In genomic region chr15:40325188-40325587, GRCh38 we compare ENCODE assay signal across 9 cellular contexts. TPM values are rescaled to one million over a fixed set of nuclear protein-coding genes. Genes with fewer than 3 reads are reported as not detected.
DNase-seq lines count a peak whose midpoint lies in the region; ATAC-seq and TF ChIP-seq lines count a peak whose summit lies in the region.
"Had no signal": no experiment of that assay in that cellular context is flagged by ENCODE, and none has a peak within 500 bp of the region (broad histone marks: within the 10 kb centered on the region; RNA-seq: fewer than 3 reads in every experiment).

No MANE protein-coding gene starts in this region.

- no peak for DNase-seq in activated CD4-positive, alpha-beta T cell treated with anti-CD3 and anti-CD28 coated beads, Interleukin-2, amount 10 ng/mL, durations not matched to agents 7 days and 5 days
- DNase-seq in activated CD4-positive, alpha-beta T cell treated with anti-CD3 and anti-CD28 coated beads, Interleukin-2, amount 50 U/mL, for 4 hours = no peak
- no peak for DNase-seq in left lung
- DNase-seq in stimulated activated CD4-positive, alpha-beta T cell treated with anti-CD3 and anti-CD28 coated beads, Interleukin-2, amount 100 ng/mL, for 24 hours = no peak
- DNase-seq in NCI-H1930 (lab: John Stamatoyannopoulos, UW) = no peak
- no peak for DNase-seq in OCI-M1 (lab: John Stamatoyannopoulos, UW)
- DNase-seq: NCI-H1417 treated with DMSO at 0.1 percent for 48 hours had no signal

- POLR2A ChIA-PET in activated CD4-positive, alpha-beta T cell treated with anti-CD3 and anti-CD28 coated beads, Interleukin-2, amount 10 ng/mL, durations not matched to agents 7 days and 5 days (lab: Charles Lee) = no interaction called here

- H3K27ac Mint-ChIP-seq in activated CD4-positive, alpha-beta T cell treated with anti-CD3 and anti-CD28 coated beads, Interleukin-2, amount 10 ng/mL, durations not matched to agents 7 days and 5 days = no peak overlapping the region
- peak overlapping the region; percentile 16 for H3K27ac Mint-ChIP-seq in activated naive CD8-positive, alpha-beta T cell

- H3K36me3 ChIP-seq in left lung = peaks cover 0 to 8% of the 10 kb centered on the region in 2 donors
- H3K36me3 ChIP-seq in subcutaneous abdominal adipose tissue (ENCODE audit: control insufficient read depth in 5 of 5, insufficient read depth in 5 of 5, low read length in 5 of 5) = no peaks in the 10 kb centered on the region

- no peaks in the 10 kb centered on the region for H3K9me3 ChIP-seq in left lung
- H3K9me3 ChIP-seq in subcutaneous abdominal adipose tissue (ENCODE audit: control insufficient read depth in 5 of 5, low read length in 5 of 5) = no peaks in the 10 kb centered on the region

- ATAC-seq in left lung = no peak

- intact Hi-C loops in left lung (cut with DNase I) = no loop called here

- H3K4me3 ChIP-seq in left lung (peak overlapping the region; percentile 67 to 86), subcutaneous abdominal adipose tissue (ENCODE audit: low read depth in 1 of 5, low read length in 5 of 5) (peak overlapping the region; percentile 46 to 80 (median 64))

- peaks cover 6% of the 10 kb centered on the region for H3K27me3 Mint-ChIP-seq in activated CD4-positive, alpha-beta T cell treated with anti-CD3 and anti-CD28 coated beads, Interleukin-2, amount 10 ng/mL, durations not matched to agents 7 days and 5 days
- H3K27me3 Mint-ChIP-seq in activated naive CD8-positive, alpha-beta T cell = no peaks in the 10 kb centered on the region

- H3K4me1 Mint-ChIP-seq in activated CD4-positive, alpha-beta T cell treated with anti-CD3 and anti-CD28 coated beads, Interleukin-2, amount 10 ng/mL, durations not matched to agents 7 days and 5 days = peaks cover 36% of the 10 kb centered on the region
- peaks cover 27% of the 10 kb centered on the region for H3K4me1 Mint-ChIP-seq in activated naive CD8-positive, alpha-beta T cell (ENCODE audit: low read depth)

- TF ChIP-seq CTCF in left lung (IDR thresholded peaks at IDR 0.05) = no peak

- H3K36me3 Mint-ChIP-seq in activated CD4-positive, alpha-beta T cell treated with anti-CD3 and anti-CD28 coated beads, Interleukin-2, amount 10 ng/mL, durations not matched to agents 7 days and 5 days (ENCODE audit: low read depth) = peaks cover 5% of the 10 kb centered on the region
- peaks cover 3% of the 10 kb centered on the region for H3K36me3 Mint-ChIP-seq in activated naive CD8-positive, alpha-beta T cell

- H3K9ac ChIP-seq in subcutaneous abdominal adipose tissue (ENCODE audit: low read length in 5 of 5) = peak overlapping the region in 2 of 5 donors; percentile 39 to 41

- no peaks in the 10 kb centered on the region for H3K9me3 Mint-ChIP-seq in activated CD4-positive, alpha-beta T cell treated with anti-CD3 and anti-CD28 coated beads, Interleukin-2, amount 10 ng/mL, durations not matched to agents 7 days and 5 days
- no peaks in the 10 kb centered on the region for H3K9me3 Mint-ChIP-seq in activated naive CD8-positive, alpha-beta T cell (ENCODE audit: low read depth)

- H3K4me1 ChIP-seq in left lung (peaks cover 19 to 74% of the 10 kb centered on the region in 2 donors), subcutaneous abdominal adipose tissue (ENCODE audit: control insufficient read depth in 5 of 5, insufficient read depth in 5 of 5, low read length in 5 of 5) (peaks cover 0 to 48% (median 24%) of the 10 kb centered on the region in 5 donors)

- CTCF ChIA-PET in activated CD4-positive, alpha-beta T cell treated with anti-CD3 and anti-CD28 coated beads, Interleukin-2, amount 10 ng/mL, durations not matched to agents 7 days and 5 days (lab: Charles Lee) = interaction anchor here (0.5 to 6.6 kb wide), 8 partner anchors 9 to 313 kb away, joined by 3 to 78 read pairs (median 5); partner anchors contain the start of genes CCDC9B and PLCB2

- H3K27me3 ChIP-seq in left lung (no peaks in the 10 kb centered on the region), subcutaneous abdominal adipose tissue (ENCODE audit: control insufficient read depth in 5 of 5, insufficient read depth in 4 of 5, low read length in 5 of 5) (no peaks in the 10 kb centered on the region)

- H3K27ac ChIP-seq in left lung = peak overlapping the region in 1 of 2 donors; percentile 21
- no peak overlapping the region for H3K27ac ChIP-seq in subcutaneous abdominal adipose tissue (ENCODE audit: low read depth, low read length)

- H3K4me3 Mint-ChIP-seq in activated CD4-positive, alpha-beta T cell treated with anti-CD3 and anti-CD28 coated beads, Interleukin-2, amount 10 ng/mL, durations not matched to agents 7 days and 5 days = peak overlapping the region; percentile 70
- H3K4me3 Mint-ChIP-seq in activated naive CD8-positive, alpha-beta T cell = peak overlapping the region; percentile 87

RNA-seq across cellular contexts. Expression of gene INAFM2, which starts 1.7 kb away (rescaled TPM):
- total RNA-seq in activated CD4-positive, alpha-beta T cell treated with anti-CD3 and anti-CD28 coated beads, Interleukin-2, amount 10 ng/mL, durations not matched to agents 7 days and 5 days = 1 to 10 TPM; 6.6 to 8.5 TPM
- total RNA-seq in left lung = 10 to 100 TPM; 27.1 to 37.1 TPM

RNA-seq across cellular contexts. Expression of gene CCDC9B, which starts 15.6 kb away (rescaled TPM):
- 1 to 10 TPM in 1 of 2 experiments, under 1 TPM in 1; 0.81 to 1.0 TPM for total RNA-seq in activated CD4-positive, alpha-beta T cell treated with anti-CD3 and anti-CD28 coated beads, Interleukin-2, amount 10 ng/mL, durations not matched to agents 7 days and 5 days
- 10 to 100 TPM; 31.7 to 65.4 TPM for total RNA-seq in left lung

RNA-seq across cellular contexts. Expression of gene PLCB2, which starts 17.5 kb away (rescaled TPM):
- total RNA-seq in activated CD4-positive, alpha-beta T cell treated with anti-CD3 and anti-CD28 coated beads, Interleukin-2, amount 10 ng/mL, durations not matched to agents 7 days and 5 days = 100 to 1,000 TPM; 195 to 196 TPM
- total RNA-seq in left lung = 10 to 100 TPM; 30.8 to 86.4 TPM

RNA-seq across cellular contexts. Expression of gene PHGR1, which starts 25.6 kb away (rescaled TPM):
- not detected for total RNA-seq in activated CD4-positive, alpha-beta T cell treated with anti-CD3 and anti-CD28 coated beads, Interleukin-2, amount 10 ng/mL, durations not matched to agents 7 days and 5 days
- total RNA-seq in left lung = not detected

RNA-seq across cellular contexts. Expression of gene DISP2, which starts 32.8 kb away (rescaled TPM):
- 1 to 10 TPM in 1 of 2 experiments, under 1 TPM in 1; 0.60 to 1.4 TPM for total RNA-seq in activated CD4-positive, alpha-beta T cell treated with anti-CD3 and anti-CD28 coated beads, Interleukin-2, amount 10 ng/mL, durations not matched to agents 7 days and 5 days
- 1 to 10 TPM in 1 of 2 donors, under 1 TPM in 1; 0.65 to 2.5 TPM for total RNA-seq in left lung

Comparison
In these comparisons a context has a peak if more than half of its experiments do, and no peak if none do; other contexts are left out.
1. RNA of gene CCDC9B, which starts 15.6 kb away (total RNA-seq): 31.7 to 65.4 TPM in left lung; 0.81 to 1.0 TPM in activated CD4-positive, alpha-beta T cell treated with anti-CD3 and anti-CD28 coated beads, Interleukin-2, amount 10 ng/mL, durations not matched to agents 7 days and 5 days; every median in the first group is over 10 times any median in the second.